Comparison of ENCODE assay signal across 8 cellular contexts in the genomic region with DNA sequence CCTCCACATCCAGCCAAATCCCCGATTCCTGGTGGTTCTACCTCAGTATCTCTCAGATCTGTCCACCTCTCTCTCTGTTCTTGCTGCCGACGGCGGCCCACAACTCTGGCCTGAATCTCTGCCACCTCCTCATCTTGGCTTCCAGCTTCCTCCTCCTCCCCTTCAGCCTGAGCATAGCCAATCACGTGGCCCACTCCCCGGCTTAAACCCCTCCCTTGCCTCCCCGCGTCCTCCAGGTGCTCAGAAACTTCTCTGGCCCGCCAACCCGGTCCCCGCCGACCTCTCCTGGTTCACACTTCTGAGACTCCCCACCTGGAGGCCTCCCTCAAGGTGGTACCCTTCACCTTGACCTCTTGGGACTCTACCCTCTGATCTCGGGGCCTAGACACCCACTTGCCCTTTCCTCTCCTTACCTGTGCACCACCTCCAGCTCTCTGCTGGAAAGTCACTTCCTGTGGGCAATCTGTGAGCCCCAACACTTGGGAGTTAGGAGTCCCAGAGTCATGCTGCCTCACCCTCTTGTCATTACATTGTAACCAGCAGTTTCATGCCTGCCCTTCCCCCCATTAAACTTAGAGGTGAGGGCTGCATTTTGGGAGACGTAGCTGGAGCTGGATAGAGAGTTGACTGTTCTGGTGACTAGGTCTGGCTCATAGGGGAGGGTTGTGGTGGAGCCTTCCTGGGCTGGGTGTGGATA. TPM values are rescaled to one million over a fixed set of nuclear protein-coding genes. Genes with fewer than 3 reads are reported as not detected.
DNase-seq lines count a peak whose midpoint lies in the region; ATAC-seq and TF ChIP-seq lines count a peak whose summit lies in the region.

No MANE protein-coding gene starts in this region.

- no peaks in the 10 kb centered on the region for H3F3A ChIP-seq in SK-N-SH (replicated peaks; ENCODE audit: insufficient read depth)

- H3K27me3 Mint-ChIP-seq in activated naive CD4-positive, alpha-beta T cell treated with anti-CD3 and anti-CD28 coated beads for 36 hours (ENCODE audit: low read depth) = no peaks in the 10 kb centered on the region

- H3K4me3 ChIP-seq in SK-N-SH (ENCODE audit: low read depth in 2 of 2, low read length in 1 of 2) (no peak overlapping the region), SJSA1 (peak overlapping the region; percentile 39), urinary bladder (ENCODE audit: low read depth, low read length) (peak overlapping the region; percentile 58)

- H3K4me1 Mint-ChIP-seq in activated naive CD4-positive, alpha-beta T cell treated with anti-CD3 and anti-CD28 coated beads for 36 hours (ENCODE audit: low read depth) = peaks cover 48% of the 10 kb centered on the region

- no peaks in the 10 kb centered on the region for H3K36me3 ChIP-seq in SK-N-SH (replicated peaks in 1 of 2; ENCODE audit: control insufficient read depth in 1 of 2, insufficient read depth in 2 of 2, low read length in 1 of 2)
- H3K36me3 ChIP-seq in SJSA1 = peaks cover 4% of the 10 kb centered on the region
- H3K36me3 ChIP-seq in urinary bladder (ENCODE audit: insufficient read depth) = no peaks in the 10 kb centered on the region

- POLR2A ChIA-PET in SK-N-SH (lab: Yijun Ruan, JAX) = no interaction called here

- H3K27ac ChIP-seq in SK-N-SH (ENCODE audit: low read depth in 2 of 2, low read length in 1 of 2) = no peak overlapping the region
- peak overlapping the region; percentile 33; the same call in 1 of the 2 replicates for H3K27ac ChIP-seq in SJSA1
- peak overlapping the region; percentile 84 for H3K27ac ChIP-seq in urinary bladder (ENCODE audit: low read depth)

- no peak for ATAC-seq in SK-N-SH treated with all-trans-retinoic acid at 6 μM for 48 hours
- peak; percentile 64 for ATAC-seq in Right ventricle myocardium superior (ENCODE audit: poor library complexity)

- no peak overlapping the region for H3K4me2 ChIP-seq in SK-N-SH

- TF ChIP-seq RAD21 in SK-N-SH (IDR thresholded peaks at IDR 0.05; ENCODE audit: low read length) = no peak

- no peaks in the 10 kb centered on the region for H3K9me2 ChIP-seq in SK-N-SH

- H3K27me3 ChIP-seq in SK-N-SH (ENCODE audit: insufficient read depth) = no peaks in the 10 kb centered on the region
- H3K27me3 ChIP-seq in SJSA1 (replicated peaks) = no peaks in the 10 kb centered on the region

- H3K9ac ChIP-seq in SK-N-SH = no peak overlapping the region

- peaks cover 0 to 4% of the 10 kb centered on the region in 2 experiments; a peak in 1 of 4 replicates for H3K4me1 ChIP-seq in SK-N-SH (ENCODE audit: control insufficient read depth in 1 of 2, insufficient read depth in 2 of 2, low read depth in 1 of 2, low read length in 1 of 2)
- peaks cover 27% of the 10 kb centered on the region for H3K4me1 ChIP-seq in SJSA1 (replicated peaks)
- no peaks in the 10 kb centered on the region for H3K4me1 ChIP-seq in urinary bladder (ENCODE audit: insufficient read depth)

- CTCF ChIA-PET in SK-N-SH (lab: Yijun Ruan, JAX) = interaction anchor here (1.3 kb wide), 1 partner anchor 48 kb away, joined by 4 read pairs; no protein-coding TSS in a partner anchor
- CTCF ChIA-PET in activated naive CD4-positive, alpha-beta T cell treated with anti-CD3 and anti-CD28 coated beads for 36 hours (lab: Charles Lee) = interaction anchor here (1.0 to 1.2 kb wide), 4 partner anchors 9 to 245 kb away, joined by 3 to 6 read pairs (median 5); partner anchors contain the start of gene PKN3

- H3K9me3 Mint-ChIP-seq in activated naive CD4-positive, alpha-beta T cell treated with anti-CD3 and anti-CD28 coated beads for 36 hours = no peaks in the 10 kb centered on the region

- no peak for TF ChIP-seq CTCF in SK-N-SH (IDR thresholded peaks at IDR 0.05)

- H3K36me3 Mint-ChIP-seq in activated naive CD4-positive, alpha-beta T cell treated with anti-CD3 and anti-CD28 coated beads for 36 hours (ENCODE audit: low read depth) = peaks cover 6% of the 10 kb centered on the region

- DNase-seq in SK-N-SH = no peak
- peak; percentile 92 for DNase-seq in HT-29 (ENCODE audit: low spot score)
- no peak for DNase-seq in SJSA1 (ENCODE audit: low read depth in 1 of 2, low spot score in 2 of 2)
- peak; percentile 88 for DNase-seq in activated naive CD4-positive, alpha-beta T cell treated with anti-CD3 and anti-CD28 coated beads for 36 hours
- peak; percentile 85 for DNase-seq in Right ventricle myocardium superior
- peak; percentile 53 for DNase-seq in pons (ENCODE audit: low spot score)

- no peaks in the 10 kb centered on the region for H3K9me3 ChIP-seq in SK-N-SH
- H3K9me3 ChIP-seq in SJSA1 (replicated peaks) = no peaks in the 10 kb centered on the region

- no peaks in the 10 kb centered on the region; the same call in 1 of the 2 replicates for H3K79me2 ChIP-seq in SK-N-SH (ENCODE audit: insufficient read depth)

- H4K20me1 ChIP-seq in SK-N-SH (ENCODE audit: insufficient read depth) = no peaks in the 10 kb centered on the region

- no peak for TF ChIP-seq EP300 in SK-N-SH (IDR thresholded peaks at IDR 0.05; ENCODE audit: borderline replicate concordance in 1 of 2, low read depth in 1 of 2, low read length in 1 of 2)

- 80% methylated on average over 14 of the region's 14 CpGs for WGBS in SK-N-SH (ENCODE audit: low lambda C conversion rate)
- WGBS in urinary bladder = 10% methylated on average over 14 of the region's 14 CpGs

- intact Hi-C loops in activated naive CD4-positive, alpha-beta T cell treated with anti-CD3 and anti-CD28 coated beads for 36 hours (cut with micrococcal nuclease) = loop anchor here (1.0 to 5.0 kb wide), 4 partner anchors 28 to 343 kb away; partner anchors contain the start of genes DYNC2I2, ODF2, SH3GLB2 and ZDHHC12
- intact Hi-C loops in Right ventricle myocardium superior (cut with DNase I) = no loop called here

- 0 out of 2 replicates have a peak overlapping the region, but pooled peaks have one; percentile 29 for H2AFZ ChIP-seq in SK-N-SH (ENCODE audit: low read depth)

- H3K27ac Mint-ChIP-seq in activated naive CD4-positive, alpha-beta T cell treated with anti-CD3 and anti-CD28 coated beads for 36 hours = peak overlapping the region; percentile 96

- peak overlapping the region; percentile 97 for H3K4me3 Mint-ChIP-seq in activated naive CD4-positive, alpha-beta T cell treated with anti-CD3 and anti-CD28 coated beads for 36 hours

TF ChIP-seq in SK-N-SH, 30 proteins besides CTCF, POLR2A, EP300 and RAD21 (continues in another document):
- TF ChIP-seq FOSL2 (IDR thresholded peaks at IDR 0.05; ENCODE audit: borderline replicate concordance, low read depth) (no peak), RFX5 (IDR thresholded peaks at IDR 0.05; ENCODE audit: low read length) (no peak)

TF ChIP-seq in SK-N-SH treated with all-trans-retinoic acid at 6 μM for 48 hours, 23 proteins besides CTCF, POLR2A, EP300 and RAD21 (continues in another document):
- TF ChIP-seq, protein P1, sequence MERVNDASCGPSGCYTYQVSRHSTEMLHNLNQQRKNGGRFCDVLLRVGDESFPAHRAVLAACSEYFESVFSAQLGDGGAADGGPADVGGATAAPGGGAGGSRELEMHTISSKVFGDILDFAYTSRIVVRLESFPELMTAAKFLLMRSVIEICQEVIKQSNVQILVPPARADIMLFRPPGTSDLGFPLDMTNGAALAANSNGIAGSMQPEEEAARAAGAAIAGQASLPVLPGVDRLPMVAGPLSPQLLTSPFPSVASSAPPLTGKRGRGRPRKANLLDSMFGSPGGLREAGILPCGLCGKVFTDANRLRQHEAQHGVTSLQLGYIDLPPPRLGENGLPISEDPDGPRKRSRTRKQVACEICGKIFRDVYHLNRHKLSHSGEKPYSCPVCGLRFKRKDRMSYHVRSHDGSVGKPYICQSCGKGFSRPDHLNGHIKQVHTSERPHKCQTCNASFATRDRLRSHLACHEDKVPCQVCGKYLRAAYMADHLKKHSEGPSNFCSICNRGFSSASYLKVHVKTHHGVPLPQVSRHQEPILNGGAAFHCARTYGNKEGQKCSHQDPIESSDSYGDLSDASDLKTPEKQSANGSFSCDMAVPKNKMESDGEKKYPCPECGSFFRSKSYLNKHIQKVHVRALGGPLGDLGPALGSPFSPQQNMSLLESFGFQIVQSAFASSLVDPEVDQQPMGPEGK (CRISPR knock-in tag; IDR thresholded peaks at IDR 0.05; ENCODE audit: borderline replicate concordance) = no peak
- TF ChIP-seq ISL1 (CRISPR knock-in tag; IDR thresholded peaks at IDR 0.05) = no peak
- TF ChIP-seq GLIS3 (CRISPR knock-in tag; IDR thresholded peaks at IDR 0.05) = no peak

RNA-seq across cellular contexts. Expression of gene SET, which starts 4.5 kb away (rescaled TPM):
- polyA plus RNA-seq in SK-N-SH (2012; rRNA removed) = 64.6 and 79.5 TPM in 2 replicates
- 101 and 156 TPM in 2 replicates for polyA plus RNA-seq in SK-N-SH (2012; cell fraction: cytosol; rRNA removed)
- polyA plus RNA-seq in SK-N-SH (2012; cell fraction: nucleus; rRNA removed) = 59.7 and 115 TPM in 2 replicates
- total RNA-seq in HT-29 (2014; rRNA removed; shearing (Covaris generic)) = 403 and 420 TPM in 2 replicates
- total RNA-seq in SJSA1 (2014; rRNA removed; shearing (Covaris generic)) = 538 and 648 TPM in 2 replicates
- 100 to 1,000 TPM; 669 to 771 TPM for total RNA-seq in activated naive CD4-positive, alpha-beta T cell treated with anti-CD3 and anti-CD28 coated beads for 36 hours
- 167 TPM for total RNA-seq in Right ventricle myocardium superior
- 382 TPM for total RNA-seq in urinary bladder
- 157 TPM for polyA plus RNA-seq in urinary bladder

RNA-seq across cellular contexts. Expression of gene PKN3, which starts 17.8 kb away (rescaled TPM):
- 5.0 and 7.8 TPM in 2 replicates for polyA plus RNA-seq in SK-N-SH (2012; rRNA removed)
- 1.8 and 4.1 TPM in 2 replicates for polyA plus RNA-seq in SK-N-SH (2012; cell fraction: cytosol; rRNA removed)
- polyA plus RNA-seq in SK-N-SH (2012; cell fraction: nucleus; rRNA removed) = 15.1 and 16.8 TPM in 2 replicates
- 17.9 and 18.7 TPM in 2 replicates for total RNA-seq in HT-29 (2014; rRNA removed; shearing (Covaris generic))
- total RNA-seq in SJSA1 (2014; rRNA removed; shearing (Covaris generic)) = 9.5 and 13.6 TPM in 2 replicates
- 1 to 10 TPM; 6.3 to 7.3 TPM for total RNA-seq in activated naive CD4-positive, alpha-beta T cell treated with anti-CD3 and anti-CD28 coated beads for 36 hours
- 5.7 TPM for total RNA-seq in Right ventricle myocardium superior
- total RNA-seq in urinary bladder = 2.4 TPM
- polyA plus RNA-seq in urinary bladder = 9.5 TPM

RNA-seq across cellular contexts. Expression of gene DYNC2I2, which starts 27.8 kb away (rescaled TPM):
- polyA plus RNA-seq in SK-N-SH (2012; rRNA removed) = 57.2 and 73.7 TPM in 2 replicates
- polyA plus RNA-seq in SK-N-SH (2012; cell fraction: cytosol; rRNA removed) = 26.1 and 39.0 TPM in 2 replicates
- 102 and 199 TPM in 2 replicates for polyA plus RNA-seq in SK-N-SH (2012; cell fraction: nucleus; rRNA removed)
- total RNA-seq in HT-29 (2014; rRNA removed; shearing (Covaris generic)) = 437 and 467 TPM in 2 replicates
- 79.8 and 85.3 TPM in 2 replicates for total RNA-seq in SJSA1 (2014; rRNA removed; shearing (Covaris generic))
- 10 to 100 TPM; 32.4 to 32.8 TPM for total RNA-seq in activated naive CD4-positive, alpha-beta T cell treated with anti-CD3 and anti-CD28 coated beads for 36 hours
- total RNA-seq in Right ventricle myocardium superior = 40.0 TPM
- 26.9 TPM for total RNA-seq in urinary bladder
- 30.3 TPM for polyA plus RNA-seq in urinary bladder

RNA-seq across cellular contexts. Expression of gene ZDHHC12, which starts 39.5 kb away (rescaled TPM):
- polyA plus RNA-seq in SK-N-SH (2012; rRNA removed) (36.6 and 51.3 TPM in 2 replicates), urinary bladder (35.5 TPM)
- 20.8 and 32.1 TPM in 2 replicates for polyA plus RNA-seq in SK-N-SH (2012; cell fraction: cytosol; rRNA removed)
- polyA plus RNA-seq in SK-N-SH (2012; cell fraction: nucleus; rRNA removed) = 26.9 and 52.8 TPM in 2 replicates
- total RNA-seq in HT-29 (2014; rRNA removed; shearing (Covaris generic)) = 160 and 195 TPM in 2 replicates
- 47.1 and 62.1 TPM in 2 replicates for total RNA-seq in SJSA1 (2014; rRNA removed; shearing (Covaris generic))
- 10 to 100 TPM; 50.9 to 53.1 TPM for total RNA-seq in activated naive CD4-positive, alpha-beta T cell treated with anti-CD3 and anti-CD28 coated beads for 36 hours
- total RNA-seq in Right ventricle myocardium superior (5.4 TPM), urinary bladder (6.3 TPM)

Comparison
In these comparisons a context has a peak if more than half of its experiments do, and no peak if none do; other contexts are left out.
1. DNase-seq: peak in HT-29 (single experiment), activated naive CD4-positive, alpha-beta T cell treated with anti-CD3 and anti-CD28 coated beads for 36 hours (single experiment), Right ventricle myocardium superior (single experiment) and pons (single experiment); none in SK-N-SH (single experiment) and SJSA1 (0 of 2).
2. H3K27ac ChIP-seq: peak in SJSA1 (single experiment) and urinary bladder (single experiment); none in SK-N-SH (0 of 2).
3. H3K4me3 ChIP-seq: peak in SJSA1 (single experiment) and urinary bladder (single experiment); none in SK-N-SH (0 of 2).